In genomic region chr15:36643551-36643950, GRCh38 we compare ENCODE assay signal across 18 cellular contexts.
DNase-seq lines count a peak whose midpoint lies in the region; ATAC-seq and TF ChIP-seq lines count a peak whose summit lies in the region.
"Had no signal": no experiment of that assay in that cellular context is flagged by ENCODE, and none has a peak within 500 bp of the region (broad histone marks: within the 10 kb centered on the region; RNA-seq: fewer than 3 reads in every experiment).

No MANE protein-coding gene starts in this region.

- no peak overlapping the region for H3K9ac ChIP-seq in mesendoderm (ENCODE audit: low read length)

- no peaks in the 10 kb centered on the region for H3K27me3 Mint-ChIP-seq in GM23338 (ENCODE audit: insufficient read depth, low read depth, poor library complexity)
- H3K27me3 Mint-ChIP-seq: dendritic cell treated with granulocyte-macrophage colony-stimulating factor and Interleukin-4, amounts not matched to agents 40 ng/mL and 50 ng/mL, for 4 days; naive thymus-derived CD8-positive, alpha-beta T cell had no signal

- ATAC-seq in GM23338 (peak; percentile 55; the same call in 2 of the 3 replicates), GM19351 (IDR thresholded peaks at IDR 0.05; ENCODE audit: unreplicated experiment) (no peak), omental fat pad (ENCODE audit: low FRiP score) (no peak)
- ATAC-seq in activated CD4-positive, CD25-positive, alpha-beta regulatory T cell treated with anti-CD3 and anti-CD28 coated beads, Interleukin-2, amount 50 U/mL, for 24 hours, result no peak
- ATAC-seq: naive thymus-derived CD8-positive, alpha-beta T cell had no signal

- H4K5ac ChIP-seq in mesendoderm (ENCODE audit: low read length), result no peak overlapping the region

- no peaks in the 10 kb centered on the region for H3K9me2 ChIP-seq in GM23338 (ENCODE audit: insufficient read depth)

- H3K56ac ChIP-seq in mesendoderm (ENCODE audit: low read length), result no peak overlapping the region

- H3K36me3 Mint-ChIP-seq in GM23338 (ENCODE audit: low read depth), result no peaks in the 10 kb centered on the region

- H3K4me3 ChIP-seq in GM23338 (no peak overlapping the region), choroid plexus epithelial cell (ENCODE audit: low read depth, low read length) (no peak overlapping the region), mesendoderm (ENCODE audit: low read length) (no peak overlapping the region)
- H3K4me3 ChIP-seq: esophagus squamous epithelium had no signal

- H3K27ac ChIP-seq in GM23338 (ENCODE audit: low read depth) (no peak overlapping the region), mesendoderm (ENCODE audit: low read depth, low read length) (no peak overlapping the region)
- H3K27ac ChIP-seq: esophagus squamous epithelium had no signal

- H3K27me3 ChIP-seq in GM23338 (ENCODE audit: insufficient read depth), result no peaks in the 10 kb centered on the region
- H3K27me3 ChIP-seq in mesendoderm (ENCODE audit: insufficient read depth, low read length, poor library complexity), result no peaks in the 10 kb centered on the region
- H3K27me3 ChIP-seq: esophagus squamous epithelium had no signal

- WGBS in mesendoderm (ENCODE audit: extremely low coverage, insufficient coverage, low lambda C conversion rate), result no CpG with 5 or more reads among the region's 3 CpGs

- H4K20me1 ChIP-seq in GM23338 (replicated peaks; ENCODE audit: insufficient read depth), result no peaks in the 10 kb centered on the region

- DNase-seq in GM23338 (ENCODE audit: low spot score) (peak; percentile 54), M059J (ENCODE audit: low read depth) (peak; percentile 35), choroid plexus epithelial cell (ENCODE audit: low read depth) (peak; percentile 65), mesendoderm (peak; percentile 72), omental fat pad (ENCODE audit: low spot score) (no peak)
- no peak for DNase-seq in activated effector memory CD4-positive, alpha-beta T cell treated with anti-CD3 and anti-CD28 coated beads, Interleukin-2, amount 50 U/mL, for 16 hours
- DNase-seq: activated gamma-delta T cell; AML-193; esophagus squamous epithelium; glutamatergic neuron; MM.1S; naive thymus-derived CD8-positive, alpha-beta T cell; NCI-H2029; small intestine had no signal

- peaks cover 11% of the 10 kb centered on the region; the same call in 2 of the 3 replicates for H3K4me1 Mint-ChIP-seq in GM23338

- H2AFZ ChIP-seq in GM23338, result no peak overlapping the region

- no peaks in the 10 kb centered on the region for H3K36me3 ChIP-seq in GM23338 (ENCODE audit: insufficient read depth)
- H3K36me3 ChIP-seq in mesendoderm (ENCODE audit: control insufficient read depth, insufficient read depth, low read length), result no peaks in the 10 kb centered on the region
- H3K36me3 ChIP-seq: esophagus squamous epithelium had no signal

- no peaks in the 10 kb centered on the region for H3K79me2 ChIP-seq in GM23338 (replicated peaks; ENCODE audit: insufficient read depth)
- no peaks in the 10 kb centered on the region for H3K79me2 ChIP-seq in mesendoderm (ENCODE audit: control insufficient read depth, insufficient read depth, low read length)

- TF ChIP-seq CTCF in GM23338 (conservative IDR thresholded peaks at IDR 0.05; ENCODE audit: low read depth in 2 of 2), result no peak
- TF ChIP-seq CTCF in choroid plexus epithelial cell (conservative IDR thresholded peaks at IDR 0.05; ENCODE audit: low read depth, low read length), result no peak
- no peak for TF ChIP-seq CTCF in omental fat pad (IDR thresholded peaks at IDR 0.05)

- H3K27ac Mint-ChIP-seq in GM23338, result no peak overlapping the region
- H3K27ac Mint-ChIP-seq: dendritic cell treated with granulocyte-macrophage colony-stimulating factor and Interleukin-4, amounts not matched to agents 40 ng/mL and 50 ng/mL, for 4 days; T-helper 2 cell treated with Interferon-gamma antibody and Interleukin-4, amounts not matched to agents 5 μg/mL and 100 μg/mL, for 36 hours had no signal

- H3K4me2 ChIP-seq in GM23338 (no peak overlapping the region), mesendoderm (ENCODE audit: low read length) (no peak overlapping the region)

- no peaks in the 10 kb centered on the region for H3K9me3 Mint-ChIP-seq in GM23338
- H3K9me3 Mint-ChIP-seq: dendritic cell treated with granulocyte-macrophage colony-stimulating factor and Interleukin-4, amounts not matched to agents 40 ng/mL and 50 ng/mL, for 4 days; naive thymus-derived CD8-positive, alpha-beta T cell; T-helper 2 cell treated with Interferon-gamma antibody and Interleukin-4, amounts not matched to agents 5 μg/mL and 100 μg/mL, for 36 hours had no signal

- H4K8ac ChIP-seq in mesendoderm (ENCODE audit: low read depth, low read length), result no peak overlapping the region

- H3F3A ChIP-seq in GM23338 (replicated peaks; ENCODE audit: low read depth), result no peaks in the 10 kb centered on the region

- H2AK5ac ChIP-seq in mesendoderm (ENCODE audit: low read length), result no peak overlapping the region

- H3K79me1 ChIP-seq in mesendoderm (ENCODE audit: low read length), result no peaks in the 10 kb centered on the region

- no peak overlapping the region for H2BK15ac ChIP-seq in mesendoderm (replicated peaks; ENCODE audit: low read depth)

- no peak overlapping the region for H3K23ac ChIP-seq in mesendoderm (ENCODE audit: low read length)

- H2BK5ac ChIP-seq in mesendoderm (ENCODE audit: low read length), result no peak overlapping the region

- no peak overlapping the region for H3K18ac ChIP-seq in mesendoderm (ENCODE audit: low read length)

- H3K4ac ChIP-seq in mesendoderm (ENCODE audit: low read depth, low read length), result no peak overlapping the region

- H3K4me3 Mint-ChIP-seq in GM23338, result no peak overlapping the region
- H3K4me3 Mint-ChIP-seq: dendritic cell treated with granulocyte-macrophage colony-stimulating factor and Interleukin-4, amounts not matched to agents 40 ng/mL and 50 ng/mL, for 4 days; naive thymus-derived CD8-positive, alpha-beta T cell; T-helper 2 cell treated with Interferon-gamma antibody and Interleukin-4, amounts not matched to agents 5 μg/mL and 100 μg/mL, for 36 hours had no signal

- H2BK120ac ChIP-seq in mesendoderm (ENCODE audit: low read depth, low read length), result no peak overlapping the region

- H3K4me1 ChIP-seq in GM23338 (ENCODE audit: insufficient read depth), result 0 out of 2 replicates have a peak, but pooled peaks cover 5% of the 10 kb centered on the region
- H3K4me1 ChIP-seq in mesendoderm (ENCODE audit: control insufficient read depth, low read depth, low read length), result no peaks in the 10 kb centered on the region

TF ChIP-seq in GM23338, 12 proteins besides CTCF, POLR2A, EP300 and RAD21 (continues in another document):
- TF ChIP-seq STAT1 (IDR thresholded peaks at IDR 0.05; ENCODE audit: unreplicated experiment) (no peak), ZNF331 (CRISPR knock-in tag; IDR thresholded peaks at IDR 0.05; ENCODE audit: low read depth) (no peak), ZNF114 (CRISPR knock-in tag; IDR thresholded peaks at IDR 0.05) (no peak), NANOG (IDR thresholded peaks at IDR 0.05; ENCODE audit: borderline replicate concordance) (no peak), REST (IDR thresholded peaks at IDR 0.05; ENCODE audit: unreplicated experiment) (no peak), JUNB (IDR thresholded peaks at IDR 0.05; ENCODE audit: unreplicated experiment) (no peak), EZH2phosphoT487 (IDR thresholded peaks at IDR 0.05; ENCODE audit: unreplicated experiment) (no peak)

Comparison
In these comparisons a context has a peak if more than half of its experiments do, and no peak if none do; other contexts are left out.
1. DNase-seq: peak in GM23338 (single experiment), M059J (single experiment), choroid plexus epithelial cell (single experiment) and mesendoderm (single experiment); none in activated effector memory CD4-positive, alpha-beta T cell treated with anti-CD3 and anti-CD28 coated beads, Interleukin-2, amount 50 U/mL, for 16 hours (single experiment) and omental fat pad (single experiment).